10 cellular contexts compared by ENCODE assay signal in the genomic region with DNA sequence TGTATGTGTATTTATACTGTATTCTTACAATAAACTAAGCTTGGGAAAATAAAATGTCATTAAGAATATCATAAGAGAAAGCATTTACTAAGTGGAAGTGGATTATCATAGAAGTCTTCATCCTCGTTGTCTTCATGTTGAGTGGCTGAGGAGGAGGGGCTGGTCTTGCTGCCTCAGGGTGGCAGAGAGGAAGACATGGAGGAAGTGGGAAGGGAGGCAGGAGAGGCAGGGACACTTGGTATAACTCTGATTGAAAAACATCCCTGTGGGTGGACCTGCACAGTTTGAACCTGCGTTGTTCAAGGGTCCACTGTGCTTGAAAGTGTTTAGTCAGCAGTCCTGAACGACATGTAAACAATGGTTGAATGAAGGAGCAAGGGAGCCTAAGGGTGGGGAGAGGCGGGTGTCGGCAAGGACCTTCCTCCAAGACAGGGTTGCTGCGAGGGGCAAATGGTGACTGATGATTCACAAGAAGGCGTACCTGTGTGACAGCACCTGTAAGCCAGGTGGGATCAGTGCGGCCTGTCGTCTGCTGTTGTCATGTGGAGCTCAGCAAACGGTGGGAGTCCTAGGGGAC.
DNase-seq lines count a peak whose midpoint lies in the region; ATAC-seq and TF ChIP-seq lines count a peak whose summit lies in the region.
"Had no signal": no experiment of that assay in that cellular context is flagged by ENCODE, and none has a peak within 500 bp of the region (broad histone marks: within the 10 kb centered on the region; RNA-seq: fewer than 3 reads in every experiment).

No MANE protein-coding gene starts in this region.

- no peak overlapping the region for H2AK5ac ChIP-seq in neuronal stem cell (ENCODE audit: low read depth, low read length)

- WGBS in neuronal stem cell (ENCODE audit: extremely low coverage in 2 of 2, insufficient read length in 2 of 2, insufficient replicate concordance in 1 of 2), 2 donors = no CpG with 5 or more reads among the region's 10 CpGs

- H3K27ac Mint-ChIP-seq in GM23338 (no peak overlapping the region), T-helper 17 cell (peak overlapping the region; percentile 6)

- H2BK15ac ChIP-seq in neuronal stem cell (ENCODE audit: low read length) = no peak overlapping the region

- peak overlapping the region; percentile 57 for H2BK5ac ChIP-seq in neuronal stem cell (ENCODE audit: low read length)

- H3K9me3 ChIP-seq in T-helper 17 cell (ENCODE audit: control insufficient read depth, low read length, poor library complexity, severe bottlenecking) = no peaks in the 10 kb centered on the region
- H3K9me3 ChIP-seq in neuronal stem cell (replicated peaks in 1 of 2; ENCODE audit: control insufficient read depth in 2 of 2, insufficient read depth in 1 of 2, low read depth in 1 of 2, low read length in 2 of 2) = peaks cover 0 to 3% of the 10 kb centered on the region in 2 donors
- H3K9me3 ChIP-seq: breast epithelium had no signal

- H3K27me3 ChIP-seq in GM23338 (ENCODE audit: insufficient read depth) (no peaks in the 10 kb centered on the region), neuronal stem cell (ENCODE audit: control insufficient read depth in 3 of 3, insufficient read depth in 3 of 3, low read depth in 1 of 3, low read length in 3 of 3) (peaks cover 0 to 14% (median 2%) of the 10 kb centered on the region in 3 experiments)
- H3K27me3 ChIP-seq: breast epithelium had no signal

- H3K18ac ChIP-seq in neuronal stem cell (ENCODE audit: low read length) = peak overlapping the region; percentile 66

- H2BK12ac ChIP-seq in neuronal stem cell (ENCODE audit: low read length) = peak overlapping the region; percentile 86

- H3K27me3 Mint-ChIP-seq in GM23338 (ENCODE audit: insufficient read depth, low read depth, poor library complexity) (peaks cover 14% of the 10 kb centered on the region), T-helper 17 cell (no peaks in the 10 kb centered on the region)

- H3K79me1 ChIP-seq in neuronal stem cell (ENCODE audit: low read depth, low read length) = peaks cover 2% of the 10 kb centered on the region

- peak overlapping the region; percentile 34 for H4K91ac ChIP-seq in neuronal stem cell (ENCODE audit: low read depth, low read length, poor library complexity)

- H3K9ac ChIP-seq in neuronal stem cell (ENCODE audit: low read depth, low read length, poor library complexity) = peak overlapping the region; percentile 66

- H3K23ac ChIP-seq in neuronal stem cell (ENCODE audit: low read depth, low read length, poor library complexity) = peak overlapping the region; percentile 3

- H3K14ac ChIP-seq in neuronal stem cell (ENCODE audit: low read length) = no peak overlapping the region

- no peaks in the 10 kb centered on the region for H4K20me1 ChIP-seq in GM23338 (replicated peaks; ENCODE audit: insufficient read depth)

- no peaks in the 10 kb centered on the region for H3F3A ChIP-seq in GM23338 (replicated peaks; ENCODE audit: low read depth)

- H3K79me2 ChIP-seq in GM23338 (replicated peaks; ENCODE audit: insufficient read depth) = no peaks in the 10 kb centered on the region

- H3K27ac ChIP-seq in GM23338 (ENCODE audit: low read depth) (no peak overlapping the region), neuronal stem cell (replicated peaks; ENCODE audit: low read length) (no peak overlapping the region)
- H3K27ac ChIP-seq: breast epithelium had no signal

- no peak overlapping the region; the same call in 2 of the 3 replicates for H3K4me3 Mint-ChIP-seq in GM23338
- no peak overlapping the region for H3K4me3 Mint-ChIP-seq in T-helper 17 cell

- DNase-seq in NOMO-1 treated with DMSO at 0.1 percent for 48 hours (lab: John Stamatoyannopoulos, UW; ENCODE audit: unreplicated experiment) = peak; percentile 9
- no peak for DNase-seq in NOMO-1 treated with dmso at 0.1 percent for 144 hours (lab: John Stamatoyannopoulos, UW; ENCODE audit: unreplicated experiment)
- DNase-seq in GM23338 (ENCODE audit: low spot score) = no peak
- no peak for DNase-seq in T-helper 17 cell
- no peak for DNase-seq in neuronal stem cell (ENCODE audit: low spot score)
- no peak for DNase-seq in islet precursor cell
- DNase-seq: SIG-M5 had no signal

- H3K4ac ChIP-seq in neuronal stem cell (ENCODE audit: low read length) = no peak overlapping the region

- peaks cover 34% of the 10 kb centered on the region for H3K4me1 Mint-ChIP-seq in GM23338
- H3K4me1 Mint-ChIP-seq in T-helper 17 cell = peaks cover 34% of the 10 kb centered on the region

- H3K4me2 ChIP-seq in GM23338 (peak overlapping the region; percentile 66; the same call in 1 of the 2 replicates), neuronal stem cell (ENCODE audit: insufficient read depth, low read length, poor library complexity, severe bottlenecking) (no peak overlapping the region)

- no peak for TF ChIP-seq CTCF in GM23338 (conservative IDR thresholded peaks at IDR 0.05; ENCODE audit: low read depth in 2 of 2)

- no peaks in the 10 kb centered on the region for H3K36me3 ChIP-seq in GM23338 (ENCODE audit: insufficient read depth)
- no peaks in the 10 kb centered on the region for H3K36me3 ChIP-seq in neuronal stem cell (replicated peaks in 1 of 2; ENCODE audit: control insufficient read depth in 2 of 2, insufficient read depth in 2 of 2, low read length in 2 of 2)
- H3K36me3 ChIP-seq: breast epithelium had no signal

- H3K9me3 Mint-ChIP-seq in GM23338 = no peaks in the 10 kb centered on the region; the same call in 2 of the 3 replicates

- no peak overlapping the region for H2BK120ac ChIP-seq in neuronal stem cell (ENCODE audit: low read depth, low read length)

- peak; percentile 31 for ATAC-seq in GM23338
- ATAC-seq in T-helper 17 cell = no peak
- ATAC-seq in GM18907 (IDR thresholded peaks at IDR 0.05; ENCODE audit: unreplicated experiment) = no peak
- ATAC-seq in HG02623 (IDR thresholded peaks at IDR 0.05; ENCODE audit: unreplicated experiment) = no peak

- H3K9me2 ChIP-seq in GM23338 (ENCODE audit: insufficient read depth) = no peaks in the 10 kb centered on the region

- no peak overlapping the region for H3K4me3 ChIP-seq in GM23338
- no peak overlapping the region for H3K4me3 ChIP-seq in neuronal stem cell (ENCODE audit: low read length in 2 of 2)

- peaks cover 23% of the 10 kb centered on the region for H3K4me1 ChIP-seq in GM23338 (ENCODE audit: insufficient read depth)
- peaks cover 0 to 5% of the 10 kb centered on the region in 2 donors for H3K4me1 ChIP-seq in neuronal stem cell (ENCODE audit: control insufficient read depth in 2 of 2, insufficient read depth in 1 of 2, low read depth in 1 of 2, low read length in 2 of 2)
- H3K4me1 ChIP-seq: breast epithelium had no signal

- H2AFZ ChIP-seq in GM23338 = 0 out of 2 replicates have a peak overlapping the region, but pooled peaks have one; percentile 56
- no peak overlapping the region for H2AFZ ChIP-seq in neuronal stem cell (ENCODE audit: low read length)

- H3K36me3 Mint-ChIP-seq in GM23338 (ENCODE audit: low read depth) = no peaks in the 10 kb centered on the region; the same call in 2 of the 3 replicates
- H3K36me3 Mint-ChIP-seq in T-helper 17 cell (ENCODE audit: low read depth) = no peaks in the 10 kb centered on the region

- no peak overlapping the region for H4K8ac ChIP-seq in neuronal stem cell (ENCODE audit: low read depth, low read length)

TF ChIP-seq in GM23338, 12 proteins besides CTCF, POLR2A, EP300 and RAD21 (continues in another document):
- TF ChIP-seq ZNF114 (CRISPR knock-in tag; IDR thresholded peaks at IDR 0.05) = no peak
- no peak for TF ChIP-seq NANOG (IDR thresholded peaks at IDR 0.05; ENCODE audit: borderline replicate concordance)
- no peak for TF ChIP-seq CREB1 (CRISPR knock-in tag; IDR thresholded peaks at IDR 0.05; ENCODE audit: low read depth)
- TF ChIP-seq POLR2AphosphoS5 (IDR thresholded peaks at IDR 0.05; ENCODE audit: low read depth) = no peak
- no peak for TF ChIP-seq ZNF331 (CRISPR knock-in tag; IDR thresholded peaks at IDR 0.05; ENCODE audit: low read depth)
